31 cellular contexts compared by ENCODE assay signal in the genomic region with DNA sequence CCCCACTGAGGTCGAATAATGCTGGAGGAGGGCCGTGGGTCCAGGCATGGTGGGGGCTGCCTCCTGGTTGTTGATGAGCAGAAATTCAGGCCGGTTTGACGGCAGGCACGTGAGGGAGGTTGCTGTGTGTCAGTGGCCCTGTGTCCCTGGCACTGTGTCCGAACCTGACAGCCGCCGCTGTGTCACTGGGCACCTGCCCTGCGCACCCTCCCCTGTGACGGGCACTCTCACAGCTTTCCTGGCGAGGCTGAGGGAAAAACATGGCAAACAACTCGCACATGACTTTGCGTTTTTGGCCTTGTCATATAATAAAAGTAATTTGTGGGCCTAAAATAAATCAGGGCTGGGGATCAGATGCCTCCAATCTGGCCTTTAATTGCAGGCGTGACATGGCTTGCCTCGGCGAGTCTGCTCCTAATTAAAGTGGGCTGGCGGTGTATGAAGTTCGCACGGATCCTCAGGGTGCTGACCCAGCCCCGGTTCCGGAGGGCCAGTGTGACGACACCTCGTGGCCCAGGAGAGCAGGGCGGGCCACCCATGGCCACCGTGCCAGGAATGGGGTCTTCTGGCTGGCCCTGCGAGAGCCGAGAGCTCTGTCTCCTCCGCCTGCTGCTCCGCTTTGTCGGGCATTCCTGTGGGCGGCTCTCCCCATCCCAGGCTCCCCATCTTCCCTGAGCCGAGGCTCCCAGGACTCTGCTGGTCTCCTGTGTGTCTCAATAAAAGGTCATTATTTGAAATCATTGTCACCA.
DNase-seq lines count a peak whose midpoint lies in the region; ATAC-seq, FAIRE-seq and TF ChIP-seq lines count a peak whose summit lies in the region.
"Had no signal": no experiment of that assay in that cellular context is flagged by ENCODE, and none has a peak within 500 bp of the region (broad histone marks: within the 10 kb centered on the region; RNA-seq: fewer than 3 reads in every experiment).

No MANE protein-coding gene starts in this region.

- TF ChIP-seq POLR2A in K562 (conservative IDR thresholded peaks at IDR 0.05) (no peak), suprapubic skin (IDR thresholded peaks at IDR 0.05) (no peak)

- TF ChIP-seq EP300 in K562 (IDR thresholded peaks at IDR 0.05; ENCODE audit: low read length) (no peak), suprapubic skin (IDR thresholded peaks at IDR 0.05) (no peak)

- H4K20me1 ChIP-seq in K562 (replicated peaks; ENCODE audit: control insufficient read depth, insufficient read depth, low read length), result 0 out of 2 replicates have a peak, but pooled peaks cover 7% of the 10 kb centered on the region

- in situ Hi-C loops in K562 (cut with MboI), result no loop called here

- FAIRE-seq in K562 (lab: Jason Lieb, UNC), result no peak
- FAIRE-seq: astrocyte, D721Med, H1 had no signal

- no peak for TF ChIP-seq CTCF in K562 (IDR thresholded peaks at IDR 0.05 in 2 of 3, conservative IDR thresholded peaks at IDR 0.05 in 1 of 3; ENCODE audit: insufficient read depth in 2 of 3, low read depth in 1 of 3, low read length in 3 of 3)
- TF ChIP-seq CTCF in suprapubic skin (IDR thresholded peaks at IDR 0.05), result no peak

- H3K9me3 ChIP-seq in K562 (replicated peaks; ENCODE audit: control insufficient read depth, insufficient read depth, low read depth, low read length) (0 out of 2 replicates have a peak, but pooled peaks cover 6% of the 10 kb centered on the region), suprapubic skin (no peaks in the 10 kb centered on the region)
- H3K9me3 ChIP-seq: upper lobe of right lung had no signal

- H3K9me1 ChIP-seq in K562 (ENCODE audit: control insufficient read depth, insufficient read depth, low read length), result peaks cover 1% of the 10 kb centered on the region

- H3K4me1 ChIP-seq in K562 (replicated peaks in 1 of 2; ENCODE audit: control insufficient read depth in 2 of 2, insufficient read depth in 2 of 2, low read length in 2 of 2) (peaks cover 0 to 12% of the 10 kb centered on the region in 2 experiments; a peak in 2 of 5 replicates), suprapubic skin (peaks cover 42% of the 10 kb centered on the region)
- H3K4me1 ChIP-seq: parathyroid adenoma, upper lobe of right lung had no signal

- no peaks in the 10 kb centered on the region for H3K79me2 ChIP-seq in K562 (ENCODE audit: control insufficient read depth, insufficient read depth, low read length)

- no peak overlapping the region for H3K27ac ChIP-seq in K562 (ENCODE audit: extremely low read depth, low read depth, low read length)
- H3K27ac ChIP-seq in suprapubic skin, result peak overlapping the region; percentile 48
- H3K27ac ChIP-seq: parathyroid adenoma, PC-9, upper lobe of right lung, WERI-Rb-1 had no signal

- no peak for TF ChIP-seq RAD21 in K562 (CRISPR knock-in tag; conservative IDR thresholded peaks at IDR 0.05 in 1 of 2, IDR thresholded peaks at IDR 0.05 in 1 of 2)

- no peak overlapping the region for H3K4me3 ChIP-seq in K562
- no peak overlapping the region for H3K4me3 ChIP-seq in suprapubic skin
- H3K4me3 ChIP-seq: PC-9, upper lobe of right lung had no signal

- peaks cover 19% of the 10 kb centered on the region for H3K36me3 Mint-ChIP-seq in natural killer cell treated with Interleukin-12 subunit alpha and Interleukin-12 subunit beta and Interleukin-15 and Interleukin-18, amount 100 ng/mL, for 72 hours

- no peak for ATAC-seq in K562
- ATAC-seq in GM21423 (IDR thresholded peaks at IDR 0.05; ENCODE audit: unreplicated experiment), result no peak
- ATAC-seq in natural killer cell treated with Interleukin-12 subunit alpha and Interleukin-12 subunit beta and Interleukin-15 and Interleukin-18, amount 100 ng/mL, for 72 hours, result no peak
- ATAC-seq: natural killer cell; stimulated activated effector memory CD8-positive, alpha-beta T cell treated with anti-CD3 and anti-CD28 coated beads, Interleukin-12 subunit alpha, Interleukin-12 subunit beta, amount 100 ng/mL, for 72 hours; upper lobe of right lung had no signal

- no peak overlapping the region for H3K9ac ChIP-seq in K562 (ENCODE audit: insufficient read depth in 1 of 2, low read depth in 2 of 2, low read length in 2 of 2)
- H3K9ac ChIP-seq: parathyroid adenoma had no signal

- no peaks in the 10 kb centered on the region for H3K9me3 Mint-ChIP-seq in natural killer cell treated with Interleukin-12 subunit alpha and Interleukin-12 subunit beta and Interleukin-15 and Interleukin-18, amount 100 ng/mL, for 72 hours

- H3K27me3 ChIP-seq in K562 (ENCODE audit: control insufficient read depth in 2 of 2, insufficient read depth in 2 of 2, low read length in 2 of 2) (no peaks in the 10 kb centered on the region), suprapubic skin (no peaks in the 10 kb centered on the region)
- H3K27me3 ChIP-seq: upper lobe of right lung had no signal

- BruUV-seq in K562 (replicated peaks; lab: Mats Ljungman, UMichigan), result no TSS peak

- H3K27ac Mint-ChIP-seq in natural killer cell treated with Interleukin-12 subunit alpha and Interleukin-12 subunit beta and Interleukin-15 and Interleukin-18, amount 100 ng/mL, for 72 hours, result no peak overlapping the region
- H3K27ac Mint-ChIP-seq: activated CD4-positive, alpha-beta T cell treated with anti-CD3 and anti-CD28 coated beads, Interleukin-2, amount 10 ng/mL, durations not matched to agents 24 days and 14 days; activated naive CD8-positive, alpha-beta T cell treated with anti-CD3 and anti-CD28 coated beads, Interleukin-2, amount 10 ng/mL, durations not matched to agents 7 days and 5 days; stimulated activated effector memory CD8-positive, alpha-beta T cell treated with anti-CD3 and anti-CD28 coated beads, Interleukin-12 subunit alpha, Interleukin-12 subunit beta, amount 100 ng/mL, for 72 hours had no signal

- no peaks in the 10 kb centered on the region for H3K27me3 Mint-ChIP-seq in natural killer cell treated with Interleukin-12 subunit alpha and Interleukin-12 subunit beta and Interleukin-15 and Interleukin-18, amount 100 ng/mL, for 72 hours
- H3K27me3 Mint-ChIP-seq: activated CD4-positive, alpha-beta T cell treated with anti-CD3 and anti-CD28 coated beads, Interleukin-2, amount 10 ng/mL, durations not matched to agents 24 days and 14 days; activated naive CD8-positive, alpha-beta T cell treated with anti-CD3 and anti-CD28 coated beads, Interleukin-2, amount 10 ng/mL, durations not matched to agents 7 days and 5 days; central memory CD8-positive, alpha-beta T cell had no signal

- peaks cover 4 to 16% of the 10 kb centered on the region in 2 donors for H3K4me1 Mint-ChIP-seq in natural killer cell treated with Interleukin-12 subunit alpha and Interleukin-12 subunit beta and Interleukin-15 and Interleukin-18, amount 100 ng/mL, for 72 hours (ENCODE audit: low read depth in 2 of 2)
- H3K4me1 Mint-ChIP-seq: activated CD4-positive, alpha-beta T cell treated with anti-CD3 and anti-CD28 coated beads, Interleukin-2, amount 10 ng/mL, durations not matched to agents 24 days and 14 days; activated naive CD8-positive, alpha-beta T cell treated with anti-CD3 and anti-CD28 coated beads, Interleukin-2, amount 10 ng/mL, durations not matched to agents 7 days and 5 days had no signal

- H2AFZ ChIP-seq in K562 (ENCODE audit: low read depth, low read length), result no peak overlapping the region
- H2AFZ ChIP-seq: parathyroid adenoma, PC-9 had no signal

- H3K36me3 ChIP-seq in K562 (ENCODE audit: control insufficient read depth, insufficient read depth, low read length) (peaks cover 15% of the 10 kb centered on the region; the same call in 2 of the 3 replicates), suprapubic skin (peaks cover 30% of the 10 kb centered on the region)

- WGBS in K562 (ENCODE audit: insufficient coverage, low coverage, missing lambda C conversion rate), result 90% methylated on average over 32 of the region's 32 CpGs
- WGBS in suprapubic skin, result 51% methylated on average over 31 of the region's 32 CpGs

- DNase-seq in NCI-H1417 (lab: John Stamatoyannopoulos, UW) (peak in 2 of 3 experiments; percentile 31 to 61), NCI-H1417 treated with DMSO at 0.1 percent for 48 hours (lab: John Stamatoyannopoulos, UW) (no peak), K562 (ENCODE audit: extremely low read depth in 1 of 4, low spot score in 3 of 4) (no peak), left kidney (ENCODE audit: low read depth, low spot score) (peak; percentile 61), suprapubic skin (ENCODE audit: low spot score in 2 of 2) (peak in 1 of 2 donors; percentile 82), NCI-H82 treated with DMSO at 0.1 percent for 48 hours (lab: John Stamatoyannopoulos, UW; ENCODE audit: unreplicated experiment) (no peak)
- DNase-seq in natural killer cell treated with Interleukin-12 subunit alpha and Interleukin-12 subunit beta and Interleukin-15 and Interleukin-18, amount 100 ng/mL, for 72 hours (ENCODE audit: low spot score), result no peak
- DNase-seq: 8988T; activated CD4-positive, alpha-beta T cell treated with anti-CD3 and anti-CD28 coated beads, Interleukin-2, amount 10 ng/mL, durations not matched to agents 24 days and 14 days; activated gamma-delta T cell; activated naive CD8-positive, alpha-beta T cell treated with anti-CD3 and anti-CD28 coated beads, Interleukin-2, amount 10 ng/mL, durations not matched to agents 7 days and 5 days; activated T-cell treated with anti-CD3 and anti-CD28 coated beads, Interleukin-2, amount 50 U/mL, for 1 hour; EL; midbrain; natural killer cell; NCI-H1105; NCI-H510A treated with DMSO at 0.1 percent for 48 hours; PC-9; SIG-M5; stimulated activated CD4-positive, alpha-beta T cell treated with anti-CD3 and anti-CD28 coated beads, Interleukin-4, amount 100 ng/mL, for 24 hours; SW 1271; T-helper 9 cell; upper lobe of right lung; WERI-Rb-1 had no signal

- intact Hi-C loops in K562 (cut with micrococcal nuclease), result no loop called here

- no peak overlapping the region for H3K4me2 ChIP-seq in K562 (ENCODE audit: insufficient read depth, low read length)
- H3K4me2 ChIP-seq: PC-9 had no signal

- no peak overlapping the region for H3K4me3 Mint-ChIP-seq in natural killer cell treated with Interleukin-12 subunit alpha and Interleukin-12 subunit beta and Interleukin-15 and Interleukin-18, amount 100 ng/mL, for 72 hours
- H3K4me3 Mint-ChIP-seq: activated CD4-positive, alpha-beta T cell treated with anti-CD3 and anti-CD28 coated beads, Interleukin-2, amount 10 ng/mL, durations not matched to agents 24 days and 14 days; activated naive CD8-positive, alpha-beta T cell treated with anti-CD3 and anti-CD28 coated beads, Interleukin-2, amount 10 ng/mL, durations not matched to agents 7 days and 5 days; central memory CD8-positive, alpha-beta T cell; natural killer cell; stimulated activated effector memory CD8-positive, alpha-beta T cell treated with anti-CD3 and anti-CD28 coated beads, Interleukin-12 subunit alpha, Interleukin-12 subunit beta, amount 100 ng/mL, for 72 hours had no signal

- POLR2A ChIA-PET in K562 (lab: Yijun Ruan, JAX), result no interaction called here

- CTCF ChIA-PET in K562 (lab: Yijun Ruan, JAX; ENCODE audit: low intra/inter-chr PET ratio), result no interaction called here

TF ChIP-seq in K562, 482 proteins besides CTCF, POLR2A, EP300 and RAD21:
- TF ChIP-seq PHF21A (IDR thresholded peaks at IDR 0.05; ENCODE audit: borderline replicate concordance, low read depth), result 0 out of 2 replicates have a peak, but pooled peaks have one; percentile 28
- TF ChIP-seq YY1 (IDR thresholded peaks at IDR 0.05; ENCODE audit: borderline replicate concordance in 1 of 3, control insufficient read depth in 1 of 3, extremely low read depth in 1 of 3, insufficient read depth in 3 of 3, insufficient read length in 1 of 3, insufficient replicate concordance in 2 of 3, low read depth in 1 of 3, low read length in 2 of 3), result no peak

Comparison
In these comparisons a context has a peak if more than half of its experiments do, and no peak if none do; other contexts are left out.
1. DNase-seq: peak in NCI-H1417 (2 of 3) and left kidney (single experiment); none in NCI-H1417 treated with DMSO at 0.1 percent for 48 hours (single experiment), K562 (0 of 4), natural killer cell treated with Interleukin-12 subunit alpha and Interleukin-12 subunit beta and Interleukin-15 and Interleukin-18, amount 100 ng/mL, for 72 hours (single experiment) and NCI-H82 treated with DMSO at 0.1 percent for 48 hours (single experiment).